ENCODE assay signal across 1 cellular context in the genomic region with DNA sequence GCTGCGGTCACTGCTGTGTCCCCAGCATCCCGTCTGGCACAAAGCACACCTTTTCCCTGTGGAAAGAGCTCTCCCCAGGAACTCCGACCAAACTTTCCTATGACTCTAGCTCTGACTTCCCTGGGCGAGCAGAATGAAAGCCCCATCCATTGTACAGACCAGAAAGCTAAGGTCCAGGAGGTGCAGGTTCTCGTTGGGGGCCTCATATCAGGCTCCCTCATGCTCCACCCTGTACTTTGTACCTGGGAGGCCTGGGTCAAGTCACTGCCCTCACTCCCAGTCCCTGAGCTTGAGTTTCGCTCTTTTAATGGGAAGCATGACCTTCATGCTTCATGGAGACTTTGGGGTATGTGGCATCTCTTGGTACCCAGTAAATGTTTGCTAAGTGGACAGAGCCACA.
TF ChIP-seq lines count a peak whose summit lies in the region.

No MANE protein-coding gene starts in this region.

TF ChIP-seq in SK-N-SH, 30 proteins besides CTCF, POLR2A, EP300 and RAD21 (continued from another document):
- TF ChIP-seq IRF3 (IDR thresholded peaks at IDR 0.05; ENCODE audit: low read depth, low read length) (no peak), FOSL2 (IDR thresholded peaks at IDR 0.05; ENCODE audit: borderline replicate concordance, low read depth) (no peak), NFIC (IDR thresholded peaks at IDR 0.05; ENCODE audit: borderline replicate concordance) (no peak)
TF ChIP-seq in SK-N-SH: peak in this region for 0.
